In the genomic region with DNA sequence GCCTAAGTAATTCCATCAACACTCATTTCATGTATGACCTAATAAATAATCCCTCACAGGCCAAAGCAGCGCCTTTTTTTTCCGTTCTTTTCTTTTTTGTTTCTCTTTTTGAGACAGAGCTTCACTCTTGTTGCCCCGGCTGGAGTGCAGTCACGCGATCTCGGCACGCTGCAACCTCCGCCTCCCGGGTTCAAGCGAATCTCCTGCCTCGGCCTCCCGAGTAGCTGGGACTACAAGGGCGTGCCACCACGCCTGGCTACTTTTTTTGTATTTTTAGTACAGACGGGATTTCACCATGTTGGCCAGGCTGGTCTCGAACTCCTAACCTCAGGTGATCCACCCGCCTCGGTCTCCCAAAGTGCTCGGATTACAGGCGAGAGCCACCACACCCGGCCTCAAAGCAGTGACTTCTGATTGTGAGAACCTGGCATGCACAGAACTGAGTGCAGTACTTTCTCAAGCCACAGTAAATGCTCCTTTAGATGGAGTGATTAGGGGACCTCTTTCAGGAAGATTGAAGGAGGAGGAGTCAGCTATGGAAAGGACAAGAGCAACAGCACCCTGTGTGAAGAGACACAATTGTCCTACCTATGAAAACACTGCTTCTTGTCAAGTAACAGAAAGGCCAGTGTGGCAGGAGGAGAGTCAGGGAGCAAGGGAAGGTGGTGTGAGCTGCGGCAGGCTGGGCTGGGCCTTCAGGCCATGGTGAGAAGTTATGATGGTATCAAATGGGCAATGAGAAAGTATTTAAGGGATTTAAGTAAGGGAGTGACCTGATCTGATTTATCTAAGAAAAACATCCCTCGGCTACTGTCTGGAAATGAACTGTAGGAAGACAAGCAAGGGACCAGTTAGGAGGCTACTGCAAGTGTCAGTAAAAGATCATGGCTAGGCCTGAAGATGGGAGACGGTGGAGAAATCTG, we compare ENCODE assay signal across 9 cellular contexts. TPM values are rescaled to one million over a fixed set of nuclear protein-coding genes. Genes with fewer than 3 reads are reported as not detected.
DNase-seq lines count a peak whose midpoint lies in the region; ATAC-seq and TF ChIP-seq lines count a peak whose summit lies in the region.
"Had no signal": no experiment of that assay in that cellular context is flagged by ENCODE, and none has a peak within 500 bp of the region (broad histone marks: within the 10 kb centered on the region; RNA-seq: fewer than 3 reads in every experiment).

No MANE protein-coding gene starts in this region.

- H3K4me3 ChIP-seq in spleen, result no peak overlapping the region

- H3K27me3 ChIP-seq in spleen (replicated peaks in 1 of 7), result no peaks in the 10 kb centered on the region

- peaks cover 27% of the 10 kb centered on the region for H3K4me1 Mint-ChIP-seq in activated T-cell treated with anti-CD3 and anti-CD28 coated beads, Interleukin-2, amount 50 U/mL, for 24 hours (ENCODE audit: low read depth)
- peaks cover 20% of the 10 kb centered on the region for H3K4me1 Mint-ChIP-seq in endothelial cell (ENCODE audit: unreplicated experiment)

- peaks cover 18% of the 10 kb centered on the region for H3K36me3 Mint-ChIP-seq in activated T-cell treated with anti-CD3 and anti-CD28 coated beads, Interleukin-2, amount 50 U/mL, for 24 hours (ENCODE audit: low read depth)
- H3K36me3 Mint-ChIP-seq in endothelial cell (ENCODE audit: low read depth, unreplicated experiment), result peaks cover 19% of the 10 kb centered on the region

- no peak overlapping the region for H3K27ac Mint-ChIP-seq in activated T-cell treated with anti-CD3 and anti-CD28 coated beads, Interleukin-2, amount 50 U/mL, for 24 hours
- H3K27ac Mint-ChIP-seq in endothelial cell (ENCODE audit: unreplicated experiment), result peak overlapping the region; percentile 79

- H3K4me3 Mint-ChIP-seq in activated T-cell treated with anti-CD3 and anti-CD28 coated beads, Interleukin-2, amount 50 U/mL, for 24 hours, result peak overlapping the region; percentile 32
- peak overlapping the region; percentile 89 for H3K4me3 Mint-ChIP-seq in endothelial cell (ENCODE audit: unreplicated experiment)

- peak overlapping the region in 5 of 8 donors; percentile 100 for H3K27ac ChIP-seq in spleen

- H3K9me3 ChIP-seq in spleen, result no peaks in the 10 kb centered on the region
- H3K9me3 ChIP-seq: thoracic aorta had no signal

- ATAC-seq in HG02571 (IDR thresholded peaks at IDR 0.05; ENCODE audit: unreplicated experiment) (no peak), HG03342 (IDR thresholded peaks at IDR 0.05; ENCODE audit: unreplicated experiment) (no peak)

- in situ Hi-C loops in SK-MEL-5 (cut with HindIII; ENCODE audit: low pct_unique_long_range_greater_than_20kb, low sequenced_read_pairs), result no loop called here

- TF ChIP-seq CTCF in endothelial cell (IDR thresholded peaks at IDR 0.05; ENCODE audit: unreplicated experiment) (no peak), spleen (IDR thresholded peaks at IDR 0.05 in 8 of 11, conservative IDR thresholded peaks at IDR 0.05 in 3 of 11) (no peak)

- no peaks in the 10 kb centered on the region for H3K9me3 Mint-ChIP-seq in activated T-cell treated with anti-CD3 and anti-CD28 coated beads, Interleukin-2, amount 50 U/mL, for 24 hours
- H3K9me3 Mint-ChIP-seq in endothelial cell (ENCODE audit: unreplicated experiment), result no peaks in the 10 kb centered on the region

- no peaks in the 10 kb centered on the region for H3K27me3 Mint-ChIP-seq in activated T-cell treated with anti-CD3 and anti-CD28 coated beads, Interleukin-2, amount 50 U/mL, for 24 hours
- H3K27me3 Mint-ChIP-seq in endothelial cell (ENCODE audit: unreplicated experiment), result peaks cover 14% of the 10 kb centered on the region

- H3K4me1 ChIP-seq in spleen, result peaks cover 18 to 38% (median 35%) of the 10 kb centered on the region in 6 donors

- DNase-seq in activated T-cell treated with anti-CD3 and anti-CD28 coated beads, Interleukin-2, amount 50 U/mL, for 24 hours, result no peak
- no peak for DNase-seq in activated T-cell treated with anti-CD3 and anti-CD28 coated beads, Interleukin-2, amount 50 U/mL, for 48 hours
- DNase-seq in SK-MEL-5 (ENCODE audit: low read depth, low spot score) (peak; percentile 13), endothelial cell (ENCODE audit: low spot score) (no peak), spleen (no peak), T1000 (lab: John Stamatoyannopoulos, UW) (no peak)

- intact Hi-C loops in spleen (cut with DNase I; ENCODE audit: low total_unique reads), result loop anchor here (5.0 to 10.0 kb wide), 2 partner anchors 49 to 73 kb away; no protein-coding TSS in a partner anchor

- TF ChIP-seq POLR2A in spleen (IDR thresholded peaks at IDR 0.05), result no peak

- H3K36me3 ChIP-seq in spleen, result no peaks in the 10 kb centered on the region
- H3K36me3 ChIP-seq: thoracic aorta had no signal

- 94 to 98% (median 96%) methylated on average over 24 of the region's 24 CpGs for WGBS in spleen, 5 donors

RNA-seq across cellular contexts. Expression of gene SCAF8, which starts 1.7 kb away (rescaled TPM):
- 16.6 and 17.1 TPM in 2 replicates for total RNA-seq in SK-MEL-5 (2014; rRNA removed; shearing (Covaris generic))
- polyA plus RNA-seq in SK-MEL-5 (2015; cell fraction: cytosol; rRNA removed), result 17.3 and 23.3 TPM in 2 replicates
- polyA plus RNA-seq in SK-MEL-5 (2015; cell fraction: nucleus; rRNA removed), result 23.2 and 26.8 TPM in 2 replicates
- total RNA-seq in endothelial cell (ENCODE audit: unreplicated experiment), result 51.4 TPM
- 10 to 100 TPM; 46.9 to 60.7 (median 55.3) TPM for total RNA-seq in spleen
- polyA plus RNA-seq in spleen, result 10 to 100 TPM; 10.5 to 13.1 (median 11.3) TPM
